Comparison of ENCODE assay signal across 3 cellular contexts in genomic region chr1:111515291-111516007, GRCh38.
TF ChIP-seq lines count a peak whose summit lies in the region.

No MANE protein-coding gene starts in this region.

TF ChIP-seq in liver, 16 proteins besides CTCF, POLR2A, EP300 and RAD21:
- TF ChIP-seq FOXA2 (IDR thresholded peaks at IDR 0.05) (no peak), HNF4A (conservative IDR thresholded peaks at IDR 0.05) (no peak), SP1 (IDR thresholded peaks at IDR 0.05) (no peak), HNF4G (IDR thresholded peaks at IDR 0.05) (no peak), ZBTB33 (IDR thresholded peaks at IDR 0.05) (no peak), GABPA (IDR thresholded peaks at IDR 0.05 in 1 of 2, conservative IDR thresholded peaks at IDR 0.05 in 1 of 2) (no peak), NR2F2 (IDR thresholded peaks at IDR 0.05) (no peak), YY1 (IDR thresholded peaks at IDR 0.05) (no peak), ATF3 (IDR thresholded peaks at IDR 0.05) (no peak), EGR1 (IDR thresholded peaks at IDR 0.05; ENCODE audit: low read depth in 2 of 2) (no peak), FOXA1 (IDR thresholded peaks at IDR 0.05) (no peak), RXRA (IDR thresholded peaks at IDR 0.05) (no peak), TAF1 (conservative IDR thresholded peaks at IDR 0.05) (no peak), JUND (IDR thresholded peaks at IDR 0.05) (no peak)
- TF ChIP-seq, protein P1, sequence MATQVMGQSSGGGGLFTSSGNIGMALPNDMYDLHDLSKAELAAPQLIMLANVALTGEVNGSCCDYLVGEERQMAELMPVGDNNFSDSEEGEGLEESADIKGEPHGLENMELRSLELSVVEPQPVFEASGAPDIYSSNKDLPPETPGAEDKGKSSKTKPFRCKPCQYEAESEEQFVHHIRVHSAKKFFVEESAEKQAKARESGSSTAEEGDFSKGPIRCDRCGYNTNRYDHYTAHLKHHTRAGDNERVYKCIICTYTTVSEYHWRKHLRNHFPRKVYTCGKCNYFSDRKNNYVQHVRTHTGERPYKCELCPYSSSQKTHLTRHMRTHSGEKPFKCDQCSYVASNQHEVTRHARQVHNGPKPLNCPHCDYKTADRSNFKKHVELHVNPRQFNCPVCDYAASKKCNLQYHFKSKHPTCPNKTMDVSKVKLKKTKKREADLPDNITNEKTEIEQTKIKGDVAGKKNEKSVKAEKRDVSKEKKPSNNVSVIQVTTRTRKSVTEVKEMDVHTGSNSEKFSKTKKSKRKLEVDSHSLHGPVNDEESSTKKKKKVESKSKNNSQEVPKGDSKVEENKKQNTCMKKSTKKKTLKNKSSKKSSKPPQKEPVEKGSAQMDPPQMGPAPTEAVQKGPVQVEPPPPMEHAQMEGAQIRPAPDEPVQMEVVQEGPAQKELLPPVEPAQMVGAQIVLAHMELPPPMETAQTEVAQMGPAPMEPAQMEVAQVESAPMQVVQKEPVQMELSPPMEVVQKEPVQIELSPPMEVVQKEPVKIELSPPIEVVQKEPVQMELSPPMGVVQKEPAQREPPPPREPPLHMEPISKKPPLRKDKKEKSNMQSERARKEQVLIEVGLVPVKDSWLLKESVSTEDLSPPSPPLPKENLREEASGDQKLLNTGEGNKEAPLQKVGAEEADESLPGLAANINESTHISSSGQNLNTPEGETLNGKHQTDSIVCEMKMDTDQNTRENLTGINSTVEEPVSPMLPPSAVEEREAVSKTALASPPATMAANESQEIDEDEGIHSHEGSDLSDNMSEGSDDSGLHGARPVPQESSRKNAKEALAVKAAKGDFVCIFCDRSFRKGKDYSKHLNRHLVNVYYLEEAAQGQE (IDR thresholded peaks at IDR 0.05) = no peak
- TF ChIP-seq, protein P2, sequence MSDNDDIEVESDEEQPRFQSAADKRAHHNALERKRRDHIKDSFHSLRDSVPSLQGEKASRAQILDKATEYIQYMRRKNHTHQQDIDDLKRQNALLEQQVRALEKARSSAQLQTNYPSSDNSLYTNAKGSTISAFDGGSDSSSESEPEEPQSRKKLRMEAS (IDR thresholded peaks at IDR 0.05) = no peak

TF ChIP-seq in HepG2, 621 proteins besides CTCF, POLR2A, EP300 and RAD21:
- no peak for TF ChIP-seq SNRNP70 (IDR thresholded peaks at IDR 0.05; ENCODE audit: low read depth, low read length)
- TF ChIP-seq MTERF4 (CRISPR knock-in tag; IDR thresholded peaks at IDR 0.05) = no peak
- TF ChIP-seq CBX2 (IDR thresholded peaks at IDR 0.05; ENCODE audit: low read depth, low read length) = no peak
- TF ChIP-seq CBX2 (CRISPR knock-in tag; IDR thresholded peaks at IDR 0.05; ENCODE audit: low read depth) = no peak
- no peak for TF ChIP-seq KLF11 (CRISPR knock-in tag; IDR thresholded peaks at IDR 0.05)
- TF ChIP-seq NAIF1 (CRISPR knock-in tag; IDR thresholded peaks at IDR 0.05; ENCODE audit: borderline replicate concordance) = no peak
- TF ChIP-seq ZMYM3 (CRISPR knock-in tag; IDR thresholded peaks at IDR 0.05) = no peak
TF ChIP-seq in HepG2: peak in this region for 0.

TF ChIP-seq in endothelial cell of umbilical vein, 7 proteins besides CTCF, POLR2A, EP300 and RAD21:
- TF ChIP-seq FOS (IDR thresholded peaks at IDR 0.05; ENCODE audit: borderline replicate concordance, insufficient read depth, low read length) (peak; percentile 58), EZH2 (IDR thresholded peaks at IDR 0.05; ENCODE audit: borderline replicate concordance, low read depth, low read length, severe bottlenecking) (no peak), MYC (IDR thresholded peaks at IDR 0.05; ENCODE audit: low read depth, low read length) (no peak), POLR2AphosphoS5 (IDR thresholded peaks at IDR 0.05; ENCODE audit: insufficient read depth, low read depth, low read length) (peak; percentile 35), JUN (IDR thresholded peaks at IDR 0.05; ENCODE audit: borderline replicate concordance, insufficient read depth, insufficient read length, low read depth) (no peak), GATA2 (IDR thresholded peaks at IDR 0.05; ENCODE audit: insufficient read depth, insufficient read length, low read depth, low read length) (no peak)
- TF ChIP-seq, protein P2 (IDR thresholded peaks at IDR 0.05; ENCODE audit: insufficient read depth, insufficient read length) = no peak
